ENCODE assay signal across 14 cellular contexts in genomic region chr1:39690225-39690624, GRCh38. TPM values are rescaled to one million over a fixed set of nuclear protein-coding genes. Genes with fewer than 3 reads are reported as not detected.
DNase-seq lines count a peak whose midpoint lies in the region; ATAC-seq and TF ChIP-seq lines count a peak whose summit lies in the region.
"Had no signal": no experiment of that assay in that cellular context is flagged by ENCODE, and none has a peak within 500 bp of the region (broad histone marks: within the 10 kb centered on the region; RNA-seq: fewer than 3 reads in every experiment).

No MANE protein-coding gene starts in this region.

- intact Hi-C loops in left ventricle myocardium inferior (cut with micrococcal nuclease), result no loop called here

- H3K27me3 ChIP-seq in left ventricle myocardium inferior (ENCODE audit: low read depth), result peaks cover 90% of the 10 kb centered on the region
- H3K27me3 ChIP-seq: pancreas had no signal

- no peak overlapping the region for H3K4me3 ChIP-seq in left ventricle myocardium inferior

- no peak for TF ChIP-seq CTCF in left ventricle myocardium inferior (IDR thresholded peaks at IDR 0.05; ENCODE audit: borderline replicate concordance)

- ATAC-seq in stimulated activated naive CD8-positive, alpha-beta T cell treated with anti-CD3 and anti-CD28 coated beads, Interleukin-15, Interleukin-2, amounts not matched to agents 100 U/mL and 50 U/mL, for 24 hours, result no peak
- ATAC-seq in naive B cell (ENCODE audit: low read depth in 2 of 2), result no peak
- ATAC-seq in HG03460 (IDR thresholded peaks at IDR 0.05; ENCODE audit: unreplicated experiment), result no peak
- no peak for ATAC-seq in GM19324 (IDR thresholded peaks at IDR 0.05; ENCODE audit: low FRiP score, unreplicated experiment)
- no peak for ATAC-seq in GM19467 (IDR thresholded peaks at IDR 0.05; ENCODE audit: unreplicated experiment)

- H3K36me3 Mint-ChIP-seq in stimulated activated naive CD8-positive, alpha-beta T cell treated with anti-CD3 and anti-CD28 coated beads, Interleukin-15, Interleukin-2, amounts not matched to agents 100 ng/mL and 50 ng/mL, for 24 hours (ENCODE audit: low read depth), result no peaks in the 10 kb centered on the region
- no peaks in the 10 kb centered on the region for H3K36me3 Mint-ChIP-seq in activated naive CD8-positive, alpha-beta T cell treated with anti-CD3 and anti-CD28 coated beads for 36 hours
- H3K36me3 Mint-ChIP-seq in naive B cell, result peaks cover 0 to 16% of the 10 kb centered on the region in 2 donors

- no peak overlapping the region for H3K27ac Mint-ChIP-seq in stimulated activated naive CD8-positive, alpha-beta T cell treated with anti-CD3 and anti-CD28 coated beads, Interleukin-15, Interleukin-2, amounts not matched to agents 100 ng/mL and 50 ng/mL, for 24 hours
- H3K27ac Mint-ChIP-seq in activated naive CD8-positive, alpha-beta T cell treated with anti-CD3 and anti-CD28 coated beads for 36 hours, result no peak overlapping the region
- peak overlapping the region in 1 of 6 donors; percentile 74 for H3K27ac Mint-ChIP-seq in naive B cell

- H3K36me3 ChIP-seq in left ventricle myocardium inferior, result no peaks in the 10 kb centered on the region
- H3K36me3 ChIP-seq: esophagus squamous epithelium, pancreas had no signal

- H3K9me3 ChIP-seq in left ventricle myocardium inferior (replicated peaks), result no peaks in the 10 kb centered on the region
- H3K9me3 ChIP-seq: esophagus squamous epithelium, pancreas had no signal

- H3K4me3 Mint-ChIP-seq in stimulated activated naive CD8-positive, alpha-beta T cell treated with anti-CD3 and anti-CD28 coated beads, Interleukin-15, Interleukin-2, amounts not matched to agents 100 ng/mL and 50 ng/mL, for 24 hours, result peak overlapping the region; percentile 74
- peak overlapping the region; percentile 81 for H3K4me3 Mint-ChIP-seq in activated naive CD8-positive, alpha-beta T cell treated with anti-CD3 and anti-CD28 coated beads for 36 hours
- H3K4me3 Mint-ChIP-seq in naive B cell, result peak overlapping the region; percentile 13 to 84 (median 68)

- peaks cover 32% of the 10 kb centered on the region for H3K4me1 Mint-ChIP-seq in stimulated activated naive CD8-positive, alpha-beta T cell treated with anti-CD3 and anti-CD28 coated beads, Interleukin-15, Interleukin-2, amounts not matched to agents 100 ng/mL and 50 ng/mL, for 24 hours (ENCODE audit: low read depth)
- H3K4me1 Mint-ChIP-seq in activated naive CD8-positive, alpha-beta T cell treated with anti-CD3 and anti-CD28 coated beads for 36 hours, result peaks cover 38% of the 10 kb centered on the region
- H3K4me1 Mint-ChIP-seq in naive B cell, result peaks cover 11 to 17% (median 13%) of the 10 kb centered on the region in 3 donors

- peaks cover 33% of the 10 kb centered on the region for H3K4me1 ChIP-seq in left ventricle myocardium inferior

- H3K27ac ChIP-seq in left ventricle myocardium inferior (replicated peaks), result no peak overlapping the region
- H3K27ac ChIP-seq: pancreas had no signal

- peaks cover 38% of the 10 kb centered on the region for H3K27me3 Mint-ChIP-seq in stimulated activated naive CD8-positive, alpha-beta T cell treated with anti-CD3 and anti-CD28 coated beads, Interleukin-15, Interleukin-2, amounts not matched to agents 100 ng/mL and 50 ng/mL, for 24 hours
- H3K27me3 Mint-ChIP-seq in activated naive CD8-positive, alpha-beta T cell treated with anti-CD3 and anti-CD28 coated beads for 36 hours, result peaks cover 36% of the 10 kb centered on the region
- H3K27me3 Mint-ChIP-seq in naive B cell, result peaks cover 67 to 82% (median 67%) of the 10 kb centered on the region in 3 donors

- DNase-seq in stimulated activated naive CD8-positive, alpha-beta T cell treated with anti-CD3 and anti-CD28 coated beads, Interleukin-15, Interleukin-2, amounts not matched to agents 100 U/mL and 50 U/mL, for 24 hours, result no peak
- DNase-seq in activated naive CD8-positive, alpha-beta T cell treated with anti-CD3 and anti-CD28 coated beads for 36 hours, result no peak
- DNase-seq in naive B cell, result no peak
- no peak for DNase-seq in left ventricle myocardium inferior
- DNase-seq: esophagus squamous epithelium, KBM-7, kidney, NCI-H1048, small intestine had no signal

- no peaks in the 10 kb centered on the region for H3K9me3 Mint-ChIP-seq in stimulated activated naive CD8-positive, alpha-beta T cell treated with anti-CD3 and anti-CD28 coated beads, Interleukin-15, Interleukin-2, amounts not matched to agents 100 ng/mL and 50 ng/mL, for 24 hours
- no peaks in the 10 kb centered on the region for H3K9me3 Mint-ChIP-seq in activated naive CD8-positive, alpha-beta T cell treated with anti-CD3 and anti-CD28 coated beads for 36 hours
- H3K9me3 Mint-ChIP-seq in naive B cell, result peaks cover 0 to 4% (median 1%) of the 10 kb centered on the region in 7 donors

RNA-seq across cellular contexts. Expression of gene HPCAL4, which starts 1.0 kb away (rescaled TPM):
- total RNA-seq in activated naive CD8-positive, alpha-beta T cell treated with anti-CD3 and anti-CD28 coated beads for 36 hours, result 1 to 10 TPM; 1.8 to 2.2 TPM
- not detected for polyA plus RNA-seq in naive B cell (ENCODE audit: low read depth in 6 of 6)
- 0.88 TPM for total RNA-seq in left ventricle myocardium inferior

RNA-seq across cellular contexts. Expression of gene NT5C1A, which starts 18.3 kb away (rescaled TPM):
- under 1 TPM in 1 of 2 experiments, not detected in 1; 0.32 TPM for total RNA-seq in activated naive CD8-positive, alpha-beta T cell treated with anti-CD3 and anti-CD28 coated beads for 36 hours
- polyA plus RNA-seq in naive B cell (ENCODE audit: low read depth in 6 of 6), result not detected
- 26.8 TPM for total RNA-seq in left ventricle myocardium inferior
- total RNA-seq: esophagus squamous epithelium had no signal

RNA-seq across cellular contexts. Expression of gene PPIE, which starts 48.5 kb away (rescaled TPM):
- total RNA-seq in activated naive CD8-positive, alpha-beta T cell treated with anti-CD3 and anti-CD28 coated beads for 36 hours, result 10 to 100 TPM; 66.9 to 68.0 TPM
- polyA plus RNA-seq in naive B cell (ENCODE audit: low read depth in 6 of 6), result 100 to 1,000 TPM in 2 of 6 donors, 10 to 100 TPM in 4; 52.8 to 118 (median 82.0) TPM
- total RNA-seq in left ventricle myocardium inferior, result 29.4 TPM

RNA-seq across cellular contexts. Expression of gene HEYL, which starts 50.8 kb away (rescaled TPM):
- under 1 TPM; 0.08 to 0.26 TPM for total RNA-seq in activated naive CD8-positive, alpha-beta T cell treated with anti-CD3 and anti-CD28 coated beads for 36 hours
- not detected for polyA plus RNA-seq in naive B cell (ENCODE audit: low read depth in 6 of 6)
- total RNA-seq in left ventricle myocardium inferior, result 21.2 TPM

Comparison
In these comparisons a context has a peak if more than half of its experiments do, and no peak if none do; other contexts are left out.
1. RNA of gene NT5C1A, which starts 18.3 kb away (total RNA-seq): 26.8 TPM in left ventricle myocardium inferior (single experiment); 0.32 TPM in activated naive CD8-positive, alpha-beta T cell treated with anti-CD3 and anti-CD28 coated beads for 36 hours; every median in the first group is over 10 times any median in the second.
2. Peak in every context shown above with its lines, with median percentiles within 50 percentile points of each other: H3K4me3 Mint-ChIP-seq.